ENCODE assay signal across 1 cellular context in the genomic region with DNA sequence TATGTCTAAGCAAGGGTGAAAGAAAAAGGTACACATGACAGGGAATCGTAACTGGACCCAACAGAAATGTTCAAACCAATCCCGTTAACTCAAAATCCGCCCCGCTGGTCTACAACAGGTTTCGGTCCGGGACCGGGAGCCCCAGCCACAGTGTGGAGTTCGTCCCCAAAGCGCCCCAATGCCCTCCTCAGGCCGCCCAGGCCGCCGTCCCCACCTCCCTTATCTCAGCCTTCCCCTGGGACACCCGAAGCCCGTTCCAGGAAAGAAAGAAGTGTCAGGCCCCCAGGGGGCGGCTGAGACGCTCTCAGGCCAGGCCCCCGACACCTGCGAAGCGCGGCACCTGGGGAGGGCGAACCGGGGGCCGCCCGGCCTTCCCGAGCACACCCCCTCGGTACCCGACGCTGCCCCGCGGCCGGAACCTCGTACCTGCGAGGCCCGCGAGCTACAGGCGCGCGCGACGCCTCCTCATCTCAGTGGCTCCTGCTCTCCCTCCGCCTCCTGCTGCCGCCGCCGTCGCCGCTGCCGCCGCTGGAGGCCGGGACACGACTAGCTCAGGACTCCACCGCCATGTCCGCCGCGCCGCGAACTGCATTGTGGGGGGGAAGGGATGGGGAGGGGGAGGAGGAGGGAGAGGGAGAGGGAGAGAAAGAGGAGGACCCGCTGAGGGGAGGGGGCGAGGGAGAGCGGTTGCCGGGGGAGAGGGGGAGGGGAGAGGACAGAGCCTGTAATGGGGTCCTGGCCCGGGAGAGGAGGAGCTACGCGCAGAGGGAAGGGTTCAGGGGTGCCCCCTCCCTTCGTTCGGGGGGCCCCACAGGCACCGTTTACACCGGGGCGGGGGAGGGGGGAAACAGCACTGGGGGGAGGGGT.
TF ChIP-seq lines count a peak whose summit lies in the region.

A gene with protein sequence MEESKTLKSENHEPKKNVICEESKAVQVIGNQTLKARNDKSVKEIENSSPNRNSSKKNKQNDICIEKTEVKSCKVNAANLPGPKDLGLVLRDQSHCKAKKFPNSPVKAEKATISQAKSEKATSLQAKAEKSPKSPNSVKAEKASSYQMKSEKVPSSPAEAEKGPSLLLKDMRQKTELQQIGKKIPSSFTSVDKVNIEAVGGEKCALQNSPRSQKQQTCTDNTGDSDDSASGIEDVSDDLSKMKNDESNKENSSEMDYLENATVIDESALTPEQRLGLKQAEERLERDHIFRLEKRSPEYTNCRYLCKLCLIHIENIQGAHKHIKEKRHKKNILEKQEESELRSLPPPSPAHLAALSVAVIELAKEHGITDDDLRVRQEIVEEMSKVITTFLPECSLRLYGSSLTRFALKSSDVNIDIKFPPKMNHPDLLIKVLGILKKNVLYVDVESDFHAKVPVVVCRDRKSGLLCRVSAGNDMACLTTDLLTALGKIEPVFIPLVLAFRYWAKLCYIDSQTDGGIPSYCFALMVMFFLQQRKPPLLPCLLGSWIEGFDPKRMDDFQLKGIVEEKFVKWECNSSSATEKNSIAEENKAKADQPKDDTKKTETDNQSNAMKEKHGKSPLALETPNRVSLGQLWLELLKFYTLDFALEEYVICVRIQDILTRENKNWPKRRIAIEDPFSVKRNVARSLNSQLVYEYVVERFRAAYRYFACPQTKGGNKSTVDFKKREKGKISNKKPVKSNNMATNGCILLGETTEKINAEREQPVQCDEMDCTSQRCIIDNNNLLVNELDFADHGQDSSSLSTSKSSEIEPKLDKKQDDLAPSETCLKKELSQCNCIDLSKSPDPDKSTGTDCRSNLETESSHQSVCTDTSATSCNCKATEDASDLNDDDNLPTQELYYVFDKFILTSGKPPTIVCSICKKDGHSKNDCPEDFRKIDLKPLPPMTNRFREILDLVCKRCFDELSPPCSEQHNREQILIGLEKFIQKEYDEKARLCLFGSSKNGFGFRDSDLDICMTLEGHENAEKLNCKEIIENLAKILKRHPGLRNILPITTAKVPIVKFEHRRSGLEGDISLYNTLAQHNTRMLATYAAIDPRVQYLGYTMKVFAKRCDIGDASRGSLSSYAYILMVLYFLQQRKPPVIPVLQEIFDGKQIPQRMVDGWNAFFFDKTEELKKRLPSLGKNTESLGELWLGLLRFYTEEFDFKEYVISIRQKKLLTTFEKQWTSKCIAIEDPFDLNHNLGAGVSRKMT (N-terminal part only) (minus strand): TSS at position 588 of the 867 bp plus-strand sequence. CDS start 26,812 bp downstream, outside the sequence.

TF ChIP-seq in K562, 482 proteins besides CTCF, POLR2A, EP300 and RAD21 (continued from another document and continues in another):
- TF ChIP-seq, protein P1, sequence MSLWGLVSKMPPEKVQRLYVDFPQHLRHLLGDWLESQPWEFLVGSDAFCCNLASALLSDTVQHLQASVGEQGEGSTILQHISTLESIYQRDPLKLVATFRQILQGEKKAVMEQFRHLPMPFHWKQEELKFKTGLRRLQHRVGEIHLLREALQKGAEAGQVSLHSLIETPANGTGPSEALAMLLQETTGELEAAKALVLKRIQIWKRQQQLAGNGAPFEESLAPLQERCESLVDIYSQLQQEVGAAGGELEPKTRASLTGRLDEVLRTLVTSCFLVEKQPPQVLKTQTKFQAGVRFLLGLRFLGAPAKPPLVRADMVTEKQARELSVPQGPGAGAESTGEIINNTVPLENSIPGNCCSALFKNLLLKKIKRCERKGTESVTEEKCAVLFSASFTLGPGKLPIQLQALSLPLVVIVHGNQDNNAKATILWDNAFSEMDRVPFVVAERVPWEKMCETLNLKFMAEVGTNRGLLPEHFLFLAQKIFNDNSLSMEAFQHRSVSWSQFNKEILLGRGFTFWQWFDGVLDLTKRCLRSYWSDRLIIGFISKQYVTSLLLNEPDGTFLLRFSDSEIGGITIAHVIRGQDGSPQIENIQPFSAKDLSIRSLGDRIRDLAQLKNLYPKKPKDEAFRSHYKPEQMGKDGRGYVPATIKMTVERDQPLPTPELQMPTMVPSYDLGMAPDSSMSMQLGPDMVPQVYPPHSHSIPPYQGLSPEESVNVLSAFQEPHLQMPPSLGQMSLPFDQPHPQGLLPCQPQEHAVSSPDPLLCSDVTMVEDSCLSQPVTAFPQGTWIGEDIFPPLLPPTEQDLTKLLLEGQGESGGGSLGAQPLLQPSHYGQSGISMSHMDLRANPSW (CRISPR knock-in tag; IDR thresholded peaks at IDR 0.05): no peak
- peak; percentile 14 to 41; a peak in 1 of 4 replicates for TF ChIP-seq TEAD1 (CRISPR knock-in tag; IDR thresholded peaks at IDR 0.05)
- no peak for TF ChIP-seq ZNF140 (CRISPR knock-in tag; IDR thresholded peaks at IDR 0.05)
- TF ChIP-seq ETV6 (IDR thresholded peaks at IDR 0.05; ENCODE audit: borderline replicate concordance in 1 of 2, low read depth in 2 of 2, low read length in 1 of 2): no peak
- TF ChIP-seq ETV6 (CRISPR knock-in tag; IDR thresholded peaks at IDR 0.05; ENCODE audit: borderline replicate concordance): no peak
- TF ChIP-seq ZBTB8A (IDR thresholded peaks at IDR 0.05; ENCODE audit: partially characterized antibody): no peak
- no peak for TF ChIP-seq FOXK1 (CRISPR knock-in tag; IDR thresholded peaks at IDR 0.05; ENCODE audit: borderline replicate concordance)
- TF ChIP-seq BRD9 (IDR thresholded peaks at IDR 0.05; ENCODE audit: low read depth, partially characterized antibody): no peak
- TF ChIP-seq, protein P2, sequence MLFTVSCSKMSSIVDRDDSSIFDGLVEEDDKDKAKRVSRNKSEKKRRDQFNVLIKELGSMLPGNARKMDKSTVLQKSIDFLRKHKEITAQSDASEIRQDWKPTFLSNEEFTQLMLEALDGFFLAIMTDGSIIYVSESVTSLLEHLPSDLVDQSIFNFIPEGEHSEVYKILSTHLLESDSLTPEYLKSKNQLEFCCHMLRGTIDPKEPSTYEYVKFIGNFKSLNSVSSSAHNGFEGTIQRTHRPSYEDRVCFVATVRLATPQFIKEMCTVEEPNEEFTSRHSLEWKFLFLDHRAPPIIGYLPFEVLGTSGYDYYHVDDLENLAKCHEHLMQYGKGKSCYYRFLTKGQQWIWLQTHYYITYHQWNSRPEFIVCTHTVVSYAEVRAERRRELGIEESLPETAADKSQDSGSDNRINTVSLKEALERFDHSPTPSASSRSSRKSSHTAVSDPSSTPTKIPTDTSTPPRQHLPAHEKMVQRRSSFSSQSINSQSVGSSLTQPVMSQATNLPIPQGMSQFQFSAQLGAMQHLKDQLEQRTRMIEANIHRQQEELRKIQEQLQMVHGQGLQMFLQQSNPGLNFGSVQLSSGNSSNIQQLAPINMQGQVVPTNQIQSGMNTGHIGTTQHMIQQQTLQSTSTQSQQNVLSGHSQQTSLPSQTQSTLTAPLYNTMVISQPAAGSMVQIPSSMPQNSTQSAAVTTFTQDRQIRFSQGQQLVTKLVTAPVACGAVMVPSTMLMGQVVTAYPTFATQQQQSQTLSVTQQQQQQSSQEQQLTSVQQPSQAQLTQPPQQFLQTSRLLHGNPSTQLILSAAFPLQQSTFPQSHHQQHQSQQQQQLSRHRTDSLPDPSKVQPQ (CRISPR knock-in tag; IDR thresholded peaks at IDR 0.05; ENCODE audit: borderline replicate concordance): no peak
- TF ChIP-seq TAL1 (IDR thresholded peaks at IDR 0.05): no peak
- no peak for TF ChIP-seq CBFB (CRISPR knock-in tag; IDR thresholded peaks at IDR 0.05)
- TF ChIP-seq, protein P3, sequence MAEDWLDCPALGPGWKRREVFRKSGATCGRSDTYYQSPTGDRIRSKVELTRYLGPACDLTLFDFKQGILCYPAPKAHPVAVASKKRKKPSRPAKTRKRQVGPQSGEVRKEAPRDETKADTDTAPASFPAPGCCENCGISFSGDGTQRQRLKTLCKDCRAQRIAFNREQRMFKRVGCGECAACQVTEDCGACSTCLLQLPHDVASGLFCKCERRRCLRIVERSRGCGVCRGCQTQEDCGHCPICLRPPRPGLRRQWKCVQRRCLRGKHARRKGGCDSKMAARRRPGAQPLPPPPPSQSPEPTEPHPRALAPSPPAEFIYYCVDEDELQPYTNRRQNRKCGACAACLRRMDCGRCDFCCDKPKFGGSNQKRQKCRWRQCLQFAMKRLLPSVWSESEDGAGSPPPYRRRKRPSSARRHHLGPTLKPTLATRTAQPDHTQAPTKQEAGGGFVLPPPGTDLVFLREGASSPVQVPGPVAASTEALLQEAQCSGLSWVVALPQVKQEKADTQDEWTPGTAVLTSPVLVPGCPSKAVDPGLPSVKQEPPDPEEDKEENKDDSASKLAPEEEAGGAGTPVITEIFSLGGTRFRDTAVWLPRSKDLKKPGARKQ (CRISPR knock-in tag; IDR thresholded peaks at IDR 0.05): no peak
- TF ChIP-seq, protein P4, sequence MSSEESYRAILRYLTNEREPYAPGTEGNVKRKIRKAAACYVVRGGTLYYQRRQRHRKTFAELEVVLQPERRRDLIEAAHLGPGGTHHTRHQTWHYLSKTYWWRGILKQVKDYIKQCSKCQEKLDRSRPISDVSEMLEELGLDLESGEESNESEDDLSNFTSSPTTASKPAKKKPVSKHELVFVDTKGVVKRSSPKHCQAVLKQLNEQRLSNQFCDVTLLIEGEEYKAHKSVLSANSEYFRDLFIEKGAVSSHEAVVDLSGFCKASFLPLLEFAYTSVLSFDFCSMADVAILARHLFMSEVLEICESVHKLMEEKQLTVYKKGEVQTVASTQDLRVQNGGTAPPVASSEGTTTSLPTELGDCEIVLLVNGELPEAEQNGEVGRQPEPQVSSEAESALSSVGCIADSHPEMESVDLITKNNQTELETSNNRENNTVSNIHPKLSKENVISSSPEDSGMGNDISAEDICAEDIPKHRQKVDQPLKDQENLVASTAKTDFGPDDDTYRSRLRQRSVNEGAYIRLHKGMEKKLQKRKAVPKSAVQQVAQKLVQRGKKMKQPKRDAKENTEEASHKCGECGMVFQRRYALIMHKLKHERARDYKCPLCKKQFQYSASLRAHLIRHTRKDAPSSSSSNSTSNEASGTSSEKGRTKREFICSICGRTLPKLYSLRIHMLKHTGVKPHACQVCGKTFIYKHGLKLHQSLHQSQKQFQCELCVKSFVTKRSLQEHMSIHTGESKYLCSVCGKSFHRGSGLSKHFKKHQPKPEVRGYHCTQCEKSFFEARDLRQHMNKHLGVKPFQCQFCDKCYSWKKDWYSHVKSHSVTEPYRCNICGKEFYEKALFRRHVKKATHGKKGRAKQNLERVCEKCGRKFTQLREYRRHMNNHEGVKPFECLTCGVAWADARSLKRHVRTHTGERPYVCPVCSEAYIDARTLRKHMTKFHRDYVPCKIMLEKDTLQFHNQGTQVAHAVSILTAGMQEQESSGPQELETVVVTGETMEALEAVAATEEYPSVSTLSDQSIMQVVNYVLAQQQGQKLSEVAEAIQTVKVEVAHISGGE (CRISPR knock-in tag; IDR thresholded peaks at IDR 0.05): peak in 1 of 3 experiments; percentile 59; a peak in 1 of 6 replicates
- TF ChIP-seq DPF2 (IDR thresholded peaks at IDR 0.05): 0 out of 2 replicates have a peak, but pooled peaks have one; percentile 12
- TF ChIP-seq ZNF785 (CRISPR knock-in tag; IDR thresholded peaks at IDR 0.05): no peak
- TF ChIP-seq ZNF24 (IDR thresholded peaks at IDR 0.05): no peak
- TF ChIP-seq EP400 (IDR thresholded peaks at IDR 0.05): peak; percentile 84
- TF ChIP-seq SREBF1 (IDR thresholded peaks at IDR 0.05; ENCODE audit: borderline replicate concordance, low read depth, low read length): no peak
- peak; percentile 87 for TF ChIP-seq NFRKB (IDR thresholded peaks at IDR 0.05; ENCODE audit: low read depth)
- peak; percentile 59; the same call in 1 of the 2 replicates for TF ChIP-seq ZBTB1 (CRISPR knock-in tag; IDR thresholded peaks at IDR 0.05; ENCODE audit: borderline replicate concordance, low read depth)
- TF ChIP-seq, protein P5, sequence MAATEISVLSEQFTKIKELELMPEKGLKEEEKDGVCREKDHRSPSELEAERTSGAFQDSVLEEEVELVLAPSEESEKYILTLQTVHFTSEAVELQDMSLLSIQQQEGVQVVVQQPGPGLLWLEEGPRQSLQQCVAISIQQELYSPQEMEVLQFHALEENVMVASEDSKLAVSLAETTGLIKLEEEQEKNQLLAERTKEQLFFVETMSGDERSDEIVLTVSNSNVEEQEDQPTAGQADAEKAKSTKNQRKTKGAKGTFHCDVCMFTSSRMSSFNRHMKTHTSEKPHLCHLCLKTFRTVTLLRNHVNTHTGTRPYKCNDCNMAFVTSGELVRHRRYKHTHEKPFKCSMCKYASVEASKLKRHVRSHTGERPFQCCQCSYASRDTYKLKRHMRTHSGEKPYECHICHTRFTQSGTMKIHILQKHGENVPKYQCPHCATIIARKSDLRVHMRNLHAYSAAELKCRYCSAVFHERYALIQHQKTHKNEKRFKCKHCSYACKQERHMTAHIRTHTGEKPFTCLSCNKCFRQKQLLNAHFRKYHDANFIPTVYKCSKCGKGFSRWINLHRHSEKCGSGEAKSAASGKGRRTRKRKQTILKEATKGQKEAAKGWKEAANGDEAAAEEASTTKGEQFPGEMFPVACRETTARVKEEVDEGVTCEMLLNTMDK (IDR thresholded peaks at IDR 0.05; ENCODE audit: borderline replicate concordance, insufficient read depth, low read depth, low read length, poor library complexity, severe bottlenecking): peak; percentile 94
- no peak for TF ChIP-seq NUFIP1 (IDR thresholded peaks at IDR 0.05; ENCODE audit: partially characterized antibody)
- TF ChIP-seq ZSCAN29 (IDR thresholded peaks at IDR 0.05): 0 out of 2 replicates have a peak, but pooled peaks have one; percentile 25
- TF ChIP-seq FOXA3 (CRISPR knock-in tag; conservative IDR thresholded peaks at IDR 0.05 in 1 of 2, IDR thresholded peaks at IDR 0.05 in 1 of 2): 0 out of 4 replicates have a peak, but pooled peaks of 1 of the 2 experiments have one; percentile 62
- TF ChIP-seq PHTF2 (CRISPR knock-in tag; IDR thresholded peaks at IDR 0.05): no peak
- TF ChIP-seq, protein P6, sequence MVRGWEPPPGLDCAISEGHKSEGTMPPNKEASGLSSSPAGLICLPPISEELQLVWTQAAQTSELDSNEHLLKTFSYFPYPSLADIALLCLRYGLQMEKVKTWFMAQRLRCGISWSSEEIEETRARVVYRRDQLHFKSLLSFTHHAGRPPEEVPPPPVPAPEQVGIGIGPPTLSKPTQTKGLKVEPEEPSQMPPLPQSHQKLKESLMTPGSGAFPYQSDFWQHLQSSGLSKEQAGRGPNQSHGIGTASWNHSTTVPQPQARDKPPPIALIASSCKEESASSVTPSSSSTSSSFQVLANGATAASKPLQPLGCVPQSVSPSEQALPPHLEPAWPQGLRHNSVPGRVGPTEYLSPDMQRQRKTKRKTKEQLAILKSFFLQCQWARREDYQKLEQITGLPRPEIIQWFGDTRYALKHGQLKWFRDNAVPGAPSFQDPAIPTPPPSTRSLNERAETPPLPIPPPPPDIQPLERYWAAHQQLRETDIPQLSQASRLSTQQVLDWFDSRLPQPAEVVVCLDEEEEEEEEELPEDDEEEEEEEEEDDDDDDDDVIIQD (CRISPR knock-in tag; IDR thresholded peaks at IDR 0.05): no peak
- TF ChIP-seq HIVEP1 (CRISPR knock-in tag; IDR thresholded peaks at IDR 0.05): 0 out of 2 replicates have a peak, but pooled peaks have one; percentile 35
- TF ChIP-seq GTF2F1 (IDR thresholded peaks at IDR 0.05; ENCODE audit: low read depth, low read length): no peak; the same call in 1 of the 2 replicates
- no peak for TF ChIP-seq POU5F1 (IDR thresholded peaks at IDR 0.05; ENCODE audit: borderline replicate concordance, low read depth, low read length, partially characterized antibody)
- TF ChIP-seq, protein P7, sequence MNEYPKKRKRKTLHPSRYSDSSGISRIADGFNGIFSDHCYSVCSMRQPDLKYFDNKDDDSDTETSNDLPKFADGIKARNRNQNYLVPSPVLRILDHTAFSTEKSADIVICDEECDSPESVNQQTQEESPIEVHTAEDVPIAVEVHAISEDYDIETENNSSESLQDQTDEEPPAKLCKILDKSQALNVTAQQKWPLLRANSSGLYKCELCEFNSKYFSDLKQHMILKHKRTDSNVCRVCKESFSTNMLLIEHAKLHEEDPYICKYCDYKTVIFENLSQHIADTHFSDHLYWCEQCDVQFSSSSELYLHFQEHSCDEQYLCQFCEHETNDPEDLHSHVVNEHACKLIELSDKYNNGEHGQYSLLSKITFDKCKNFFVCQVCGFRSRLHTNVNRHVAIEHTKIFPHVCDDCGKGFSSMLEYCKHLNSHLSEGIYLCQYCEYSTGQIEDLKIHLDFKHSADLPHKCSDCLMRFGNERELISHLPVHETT (CRISPR knock-in tag; conservative IDR thresholded peaks at IDR 0.05 in 1 of 2, IDR thresholded peaks at IDR 0.05 in 1 of 2): peak in 1 of 2 experiments; percentile 69; a peak in 1 of 4 replicates
- no peak for TF ChIP-seq MECOM (CRISPR knock-in tag; IDR thresholded peaks at IDR 0.05)
- TF ChIP-seq ZNF253 (CRISPR knock-in tag; conservative IDR thresholded peaks at IDR 0.05): no peak
